8 cellular contexts compared by ENCODE assay signal in the genomic region with DNA sequence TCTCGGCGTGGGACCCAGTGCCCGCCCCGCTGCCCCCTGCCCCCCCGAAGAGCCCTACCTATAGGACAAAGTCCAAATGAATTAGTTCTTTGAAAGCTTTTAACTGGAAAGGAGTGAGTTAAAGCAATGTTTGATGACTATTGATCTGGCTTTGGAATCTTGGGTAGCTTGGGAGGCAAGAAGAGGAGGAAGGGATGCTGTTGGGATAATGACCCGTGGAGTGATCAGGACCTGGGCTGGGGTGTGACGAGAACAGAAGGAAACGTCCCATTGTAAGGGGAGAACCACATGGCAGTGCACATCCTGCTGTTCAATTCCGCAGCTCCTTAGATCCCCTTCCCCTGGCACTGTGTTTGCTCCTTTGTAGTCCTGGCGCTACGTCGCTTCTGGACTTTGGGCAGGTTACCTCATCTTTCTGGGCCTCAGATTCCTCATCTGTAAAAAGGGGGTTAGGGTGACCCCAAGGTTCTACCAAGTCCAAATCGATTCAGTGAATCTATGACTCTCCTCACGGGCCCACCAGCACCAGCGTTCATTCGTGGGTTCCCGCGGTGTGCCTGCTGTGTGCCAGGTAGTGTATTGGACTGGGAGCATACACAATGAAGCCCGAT. TPM values are rescaled to one million over a fixed set of nuclear protein-coding genes. Genes with fewer than 3 reads are reported as not detected.
DNase-seq lines count a peak whose midpoint lies in the region; ATAC-seq, FAIRE-seq and TF ChIP-seq lines count a peak whose summit lies in the region.

No MANE protein-coding gene starts in this region.

- intact Hi-C loops in A673 (cut with micrococcal nuclease; ENCODE audit: unreplicated experiment), result loop anchor here (2.0 to 5.0 kb wide), 2 partner anchors 62 to 175 kb away; a partner anchor contains a TSS

- TSS peak; percentile 67 for BruUV-seq in A673 (replicated peaks; lab: Mats Ljungman, UMichigan)

- peak overlapping the region; percentile 94 for H3K27ac Mint-ChIP-seq in activated naive CD8-positive, alpha-beta T cell treated with anti-CD3 and anti-CD28 coated beads, Interleukin-2, amount 50 U/mL, for 24 hours
- H3K27ac Mint-ChIP-seq in immature natural killer cell, result peak overlapping the region; percentile 82 to 94 (median 88)

- FAIRE-seq in HTR-8/SVneo (lab: Jason Lieb, UNC) (no peak), GM12891 (lab: Jason Lieb, UNC) (no peak)

- peaks cover 47% of the 10 kb centered on the region for H3K4me1 Mint-ChIP-seq in activated naive CD8-positive, alpha-beta T cell treated with anti-CD3 and anti-CD28 coated beads, Interleukin-2, amount 50 U/mL, for 24 hours
- H3K4me1 Mint-ChIP-seq in immature natural killer cell, result peaks cover 37 to 56% of the 10 kb centered on the region in 2 donors

- H3K4me3 Mint-ChIP-seq in activated naive CD8-positive, alpha-beta T cell treated with anti-CD3 and anti-CD28 coated beads, Interleukin-2, amount 50 U/mL, for 24 hours, result peak overlapping the region; percentile 84
- H3K4me3 Mint-ChIP-seq in immature natural killer cell, result peak overlapping the region; percentile 88 to 94 (median 92)

- H3K4me1 ChIP-seq in A673 (ENCODE audit: insufficient read depth, low read length, poor library complexity, severe bottlenecking), result peaks cover 18% of the 10 kb centered on the region

- TF ChIP-seq CTCF in A673 (conservative IDR thresholded peaks at IDR 0.05; ENCODE audit: low read depth, low read length), result no peak

- no peak for TF ChIP-seq POLR2A in GM12891 (IDR thresholded peaks at IDR 0.05; ENCODE audit: low read depth, low read length)

- peaks cover 8% of the 10 kb centered on the region for H3K9me3 Mint-ChIP-seq in activated naive CD8-positive, alpha-beta T cell treated with anti-CD3 and anti-CD28 coated beads, Interleukin-2, amount 50 U/mL, for 24 hours
- peaks cover 0 to 3% (median 0%) of the 10 kb centered on the region in 6 donors for H3K9me3 Mint-ChIP-seq in immature natural killer cell

- POLR2A ChIA-PET in A673 (lab: Charles Lee; ENCODE audit: low non-redundant PET), result no interaction called here

- H3K27me3 Mint-ChIP-seq in activated naive CD8-positive, alpha-beta T cell treated with anti-CD3 and anti-CD28 coated beads, Interleukin-2, amount 50 U/mL, for 24 hours, result no peaks in the 10 kb centered on the region
- peaks cover 6 to 10% (median 7%) of the 10 kb centered on the region in 3 donors for H3K27me3 Mint-ChIP-seq in immature natural killer cell (ENCODE audit: low read depth in 3 of 3)

- H3K36me3 ChIP-seq in A673 (ENCODE audit: insufficient read depth, low read length, poor library complexity, severe bottlenecking), result no peaks in the 10 kb centered on the region

- H3K4me3 ChIP-seq in A673 (ENCODE audit: low read depth, low read length, poor library complexity, severe bottlenecking), result peak overlapping the region; percentile 84

- CTCF ChIA-PET in A673 (lab: Charles Lee), result interaction anchor here (0.6 to 1.5 kb wide), 2 partner anchors 65 to 634 kb away, joined by 3 to 4 read pairs; a partner anchor contains a TSS

- peaks cover 5% of the 10 kb centered on the region for H3K36me3 Mint-ChIP-seq in activated naive CD8-positive, alpha-beta T cell treated with anti-CD3 and anti-CD28 coated beads, Interleukin-2, amount 50 U/mL, for 24 hours (ENCODE audit: low read depth)
- no peaks in the 10 kb centered on the region for H3K36me3 Mint-ChIP-seq in immature natural killer cell

- no peak for ATAC-seq in activated naive CD8-positive, alpha-beta T cell treated with anti-CD3 and anti-CD28 coated beads, Interleukin-2, amount 50 U/mL, for 24 hours

- no peaks in the 10 kb centered on the region for H3K9me3 ChIP-seq in A673 (ENCODE audit: low read depth, low read length, poor library complexity, severe bottlenecking)

- DNase-seq in A673 (ENCODE audit: low spot score), result no peak
- peak; percentile 11 for DNase-seq in HTR-8/SVneo (ENCODE audit: insufficient read length, low spot score)
- DNase-seq in activated naive CD8-positive, alpha-beta T cell treated with anti-CD3 and anti-CD28 coated beads, Interleukin-2, amount 50 U/mL, for 24 hours, result peak; percentile 5
- peak in 1 of 3 donors; percentile 3 for DNase-seq in immature natural killer cell
- DNase-seq in stimulated activated CD4-positive, alpha-beta T cell treated with anti-CD3 and anti-CD28 coated beads, Interleukin-4, amount 100 ng/mL, for 1 hour, result peak; percentile 4
- no peak for DNase-seq in GM12891 (ENCODE audit: insufficient read length, low spot score)
- no peak for DNase-seq in SIG-M5 treated with dmso at 0.1 percent for 504 hours (lab: John Stamatoyannopoulos, UW; ENCODE audit: unreplicated experiment)
- no peak for DNase-seq in ecto neural progenitor cell (ENCODE audit: low spot score)

- H3K27me3 ChIP-seq in A673 (replicated peaks; ENCODE audit: insufficient read depth, low read depth, low read length, poor library complexity), result no peaks in the 10 kb centered on the region

- peak overlapping the region; percentile 92 for H3K27ac ChIP-seq in A673 (ENCODE audit: low read depth, low read length, poor library complexity, severe bottlenecking)

TF ChIP-seq in GM12891, 5 proteins besides CTCF, POLR2A, EP300 and RAD21:
- TF ChIP-seq PAX5 (IDR thresholded peaks at IDR 0.05; ENCODE audit: insufficient read depth, low read length, severe bottlenecking) (no peak), POLR2AphosphoS5 (IDR thresholded peaks at IDR 0.05; ENCODE audit: low read depth, low read length) (no peak), TAF1 (IDR thresholded peaks at IDR 0.05; ENCODE audit: low read depth, low read length) (no peak), SPI1 (IDR thresholded peaks at IDR 0.05; ENCODE audit: low read depth, low read length) (no peak), POU2F2 (IDR thresholded peaks at IDR 0.05; ENCODE audit: low read depth, low read length) (no peak)

RNA-seq across cellular contexts. Expression of a gene that starts 0.9 kb away (rescaled TPM):
- total RNA-seq in A673 (2021), result 31.6 and 37.1 TPM in 2 replicates
- polyA plus RNA-seq in immature natural killer cell, result 1 to 10 TPM; 7.2 to 9.8 (median 8.0) TPM
- polyA plus RNA-seq in GM12891 (2012; ENCODE audit: low read depth, missing spikeins), result 1.3 TPM

RNA-seq across cellular contexts. Expression of a gene that starts 59.1 kb away (rescaled TPM):
- total RNA-seq in A673 (2021), result not detected in 2 replicates
- polyA plus RNA-seq in immature natural killer cell, result not detected
- polyA plus RNA-seq in GM12891 (2012; ENCODE audit: low read depth, missing spikeins), result not detected

Comparison
In these comparisons a context has a peak if more than half of its experiments do, and no peak if none do; other contexts are left out.
1. DNase-seq: peak in HTR-8/SVneo (single experiment), activated naive CD8-positive, alpha-beta T cell treated with anti-CD3 and anti-CD28 coated beads, Interleukin-2, amount 50 U/mL, for 24 hours (single experiment) and stimulated activated CD4-positive, alpha-beta T cell treated with anti-CD3 and anti-CD28 coated beads, Interleukin-4, amount 100 ng/mL, for 1 hour (single experiment); none in A673 (single experiment), GM12891 (single experiment), SIG-M5 treated with dmso at 0.1 percent for 504 hours (single experiment) and ecto neural progenitor cell (single experiment).